Comparison of ENCODE assay signal across 16 cellular contexts in the genomic region with DNA sequence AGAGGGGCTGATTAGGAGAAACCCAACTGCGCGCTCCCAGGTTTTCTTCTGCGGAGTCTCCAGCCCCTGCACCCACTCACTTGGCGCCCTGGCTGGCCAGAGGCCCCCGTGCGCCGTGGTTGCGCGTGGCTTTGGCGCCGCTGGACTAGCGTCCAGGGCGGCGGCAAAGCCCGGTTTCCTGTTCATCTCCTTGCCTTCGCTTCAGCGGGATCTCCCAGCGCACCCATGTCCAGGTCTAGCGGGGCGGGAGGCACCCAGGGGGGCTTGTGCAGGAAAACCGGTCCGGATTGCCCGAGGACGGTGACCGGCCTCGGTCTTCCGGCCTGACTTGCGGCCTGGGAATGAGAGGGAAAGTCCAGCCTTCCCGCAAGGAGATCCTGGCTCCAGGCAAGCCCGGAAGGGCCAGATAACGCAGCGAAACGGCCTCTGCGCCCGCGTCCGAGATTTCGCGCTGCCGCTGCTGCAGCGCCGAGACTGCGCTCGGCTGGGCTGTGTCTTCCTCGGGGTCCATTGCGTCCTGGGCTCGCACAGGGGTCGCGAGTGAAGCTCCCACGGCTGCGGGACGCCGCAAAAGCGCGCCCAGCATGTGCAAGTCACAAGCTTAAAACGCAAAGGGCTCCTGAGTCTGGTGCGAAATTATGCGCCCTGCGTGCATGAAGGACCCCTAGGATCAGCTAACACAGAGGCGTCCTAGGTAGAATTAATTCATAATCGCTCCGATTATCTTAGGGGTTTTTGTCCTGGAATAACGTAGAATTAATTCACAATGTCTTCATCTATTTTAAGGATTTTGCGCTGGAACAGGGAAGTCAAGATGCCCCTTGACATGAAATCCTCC. TPM values are rescaled to one million over a fixed set of nuclear protein-coding genes. Genes with fewer than 3 reads are reported as not detected.
DNase-seq lines count a peak whose midpoint lies in the region; ATAC-seq and TF ChIP-seq lines count a peak whose summit lies in the region.
"Had no signal": no experiment of that assay in that cellular context is flagged by ENCODE, and none has a peak within 500 bp of the region (broad histone marks: within the 10 kb centered on the region; RNA-seq: fewer than 3 reads in every experiment).

No MANE protein-coding gene starts in this region.

- H2BK15ac ChIP-seq in neuronal stem cell (ENCODE audit: low read length) = no peak overlapping the region

- no peak overlapping the region for H2AFZ ChIP-seq in neuronal stem cell (ENCODE audit: low read length)

- ATAC-seq in WTC11 (no peak), HG03108 (IDR thresholded peaks at IDR 0.05; ENCODE audit: unreplicated experiment) (no peak)
- ATAC-seq: CD8-positive, alpha-beta T cell; mucosa of descending colon had no signal

- no peak overlapping the region for H2BK12ac ChIP-seq in neuronal stem cell (ENCODE audit: low read length)

- no peak overlapping the region for H3K14ac ChIP-seq in neuronal stem cell (ENCODE audit: low read length)

- intact Hi-C loops in left ventricle myocardium inferior (cut with micrococcal nuclease) = loop anchor here (5.0 to 10.0 kb wide), 2 partner anchors 171 to 444 kb away; no protein-coding TSS in a partner anchor

- H2AK5ac ChIP-seq in neuronal stem cell (ENCODE audit: low read depth, low read length) = no peak overlapping the region

- peak overlapping the region; percentile 34 for H3K4me2 ChIP-seq in neuronal stem cell (ENCODE audit: insufficient read depth, low read length, poor library complexity, severe bottlenecking)

- DNase-seq in ELF-1 (ENCODE audit: low read depth, low spot score) = peak; percentile 66
- DNase-seq in WTC11 (ENCODE audit: low spot score) = no peak
- no peak for DNase-seq in left ventricle myocardium inferior
- peak; percentile 43 for DNase-seq in neuronal stem cell (ENCODE audit: low spot score)
- DNase-seq in AG20443 (ENCODE audit: low spot score) = no peak
- DNase-seq in NCI-H1436 treated with DMSO at 0.1 percent for 48 hours (lab: John Stamatoyannopoulos, UW) = no peak
- DNase-seq in NCI-H2227 (lab: John Stamatoyannopoulos, UW; ENCODE audit: unreplicated experiment) = no peak
- DNase-seq: activated CD4-positive, alpha-beta T cell treated with anti-CD3 and anti-CD28 coated beads, Interleukin-2, amount 50 U/mL, for 4 hours; CD8-positive, alpha-beta T cell; MV-4-11; NCI-H69; stimulated activated naive CD4-positive, alpha-beta T cell treated with Interleukin-2 at 50 U/mL for 16 hours had no signal

- H4K91ac ChIP-seq in neuronal stem cell (ENCODE audit: low read depth, low read length, poor library complexity) = no peak overlapping the region

- peaks cover 96% of the 10 kb centered on the region for H3K27me3 Mint-ChIP-seq in WTC11 (ENCODE audit: low read depth)

- H2BK120ac ChIP-seq in neuronal stem cell (ENCODE audit: low read depth, low read length) = no peak overlapping the region

- no peak for TF ChIP-seq CTCF in WTC11 (IDR thresholded peaks at IDR 0.05)
- TF ChIP-seq CTCF in left ventricle myocardium inferior (IDR thresholded peaks at IDR 0.05; ENCODE audit: borderline replicate concordance) = no peak

- no peaks in the 10 kb centered on the region for H3K36me3 ChIP-seq in left ventricle myocardium inferior
- no peaks in the 10 kb centered on the region for H3K36me3 ChIP-seq in neuronal stem cell (replicated peaks in 1 of 2; ENCODE audit: control insufficient read depth in 2 of 2, insufficient read depth in 2 of 2, low read length in 2 of 2)

- H3K9me3 ChIP-seq in left ventricle myocardium inferior (replicated peaks) = no peaks in the 10 kb centered on the region
- H3K9me3 ChIP-seq in neuronal stem cell (replicated peaks in 1 of 2; ENCODE audit: control insufficient read depth in 2 of 2, insufficient read depth in 1 of 2, low read depth in 1 of 2, low read length in 2 of 2) = peaks cover 0 to 2% of the 10 kb centered on the region in 2 donors
- H3K9me3 ChIP-seq: mucosa of descending colon had no signal

- H2BK5ac ChIP-seq in neuronal stem cell (ENCODE audit: low read length) = no peak overlapping the region

- no peak overlapping the region for H3K23ac ChIP-seq in neuronal stem cell (ENCODE audit: low read depth, low read length, poor library complexity)

- peak overlapping the region; percentile 63 for H3K18ac ChIP-seq in neuronal stem cell (ENCODE audit: low read length)

- H3K4me3 Mint-ChIP-seq in WTC11 = peak overlapping the region; percentile 62
- H3K4me3 Mint-ChIP-seq: activated naive CD4-positive, alpha-beta T cell treated with anti-CD3 and anti-CD28 coated beads, Interleukin-2, amount 50 U/mL, for 24 hours; CD8-positive, alpha-beta T cell had no signal

- H3K4ac ChIP-seq in neuronal stem cell (ENCODE audit: low read length) = no peak overlapping the region

- no peak overlapping the region for H4K8ac ChIP-seq in neuronal stem cell (ENCODE audit: low read depth, low read length)

- no peak overlapping the region for H3K27ac ChIP-seq in left ventricle myocardium inferior (replicated peaks)
- no peak overlapping the region for H3K27ac ChIP-seq in neuronal stem cell (replicated peaks; ENCODE audit: low read length)
- H3K27ac ChIP-seq: SK-N-MC had no signal

- H3K4me1 Mint-ChIP-seq in WTC11 = peaks cover 29% of the 10 kb centered on the region

- CTCF ChIA-PET in WTC11 (lab: Charles Lee) = interaction anchor here (0.8 to 3.6 kb wide), 15 partner anchors 10 to 695 kb away, joined by 3 to 64 read pairs (median 18); no protein-coding TSS in a partner anchor

- peak overlapping the region; percentile 68 for H3K9ac ChIP-seq in neuronal stem cell (ENCODE audit: low read depth, low read length, poor library complexity)

- H3K27me3 ChIP-seq in left ventricle myocardium inferior (ENCODE audit: low read depth) (peaks cover 100% of the 10 kb centered on the region), neuronal stem cell (ENCODE audit: control insufficient read depth in 3 of 3, insufficient read depth in 3 of 3, low read depth in 1 of 3, low read length in 3 of 3) (peaks cover 47 to 100% (median 86%) of the 10 kb centered on the region in 3 experiments)

- no peaks in the 10 kb centered on the region for H3K9me3 Mint-ChIP-seq in WTC11
- H3K9me3 Mint-ChIP-seq: activated naive CD4-positive, alpha-beta T cell treated with anti-CD3 and anti-CD28 coated beads, Interleukin-2, amount 50 U/mL, for 24 hours; CD8-positive, alpha-beta T cell had no signal

- peaks cover 4% of the 10 kb centered on the region for H3K36me3 Mint-ChIP-seq in WTC11
- H3K36me3 Mint-ChIP-seq: activated naive CD4-positive, alpha-beta T cell treated with anti-CD3 and anti-CD28 coated beads, Interleukin-2, amount 50 U/mL, for 24 hours; CD8-positive, alpha-beta T cell had no signal

- H3K4me1 ChIP-seq in left ventricle myocardium inferior (peaks cover 31% of the 10 kb centered on the region), neuronal stem cell (ENCODE audit: control insufficient read depth in 2 of 2, insufficient read depth in 1 of 2, low read depth in 1 of 2, low read length in 2 of 2) (peaks cover 0 to 4% of the 10 kb centered on the region in 2 donors)

- no CpG with 5 or more reads among the region's 64 CpGs for WGBS in neuronal stem cell (ENCODE audit: extremely low coverage in 2 of 2, insufficient read length in 2 of 2, insufficient replicate concordance in 1 of 2), 2 donors

- H3K27ac Mint-ChIP-seq in WTC11 = no peak overlapping the region
- H3K27ac Mint-ChIP-seq: activated naive CD4-positive, alpha-beta T cell treated with anti-CD3 and anti-CD28 coated beads, Interleukin-2, amount 50 U/mL, for 24 hours; CD8-positive, alpha-beta T cell had no signal

- H3K4me3 ChIP-seq in left ventricle myocardium inferior (peak overlapping the region; percentile 43), neuronal stem cell (ENCODE audit: low read length in 2 of 2) (no peak overlapping the region)
- H3K4me3 ChIP-seq: mucosa of descending colon, SK-N-MC had no signal

- no peaks in the 10 kb centered on the region for H3K79me1 ChIP-seq in neuronal stem cell (ENCODE audit: low read depth, low read length)

- POLR2A ChIA-PET in WTC11 (lab: Charles Lee) = no interaction called here

TF ChIP-seq in WTC11, 78 proteins besides CTCF, POLR2A, EP300 and RAD21 (continues in another document):
- no peak for TF ChIP-seq ATF2 (CRISPR knock-in tag; IDR thresholded peaks at IDR 0.05; ENCODE audit: borderline replicate concordance, low read depth)
- no peak for TF ChIP-seq NR3C1 (CRISPR knock-in tag; conservative IDR thresholded peaks at IDR 0.05; ENCODE audit: low read depth)

RNA-seq across cellular contexts. Expression of gene FOXF1, which starts 5.7 kb away (rescaled TPM):
- 0.09 to 0.14 TPM in 2 of 3 replicates, not detected in the other for total RNA-seq in WTC11 (2021)
- 0.33 TPM for total RNA-seq in left ventricle myocardium inferior
- polyA plus RNA-seq in neuronal stem cell (2013, experiment 1 of 2) = 0.01 TPM
- polyA plus RNA-seq in neuronal stem cell (2013, experiment 2 of 2) = not detected
- total RNA-seq: CD8-positive, alpha-beta T cell had no signal

RNA-seq across cellular contexts. Expression of gene MTHFSD, which starts 39.0 kb away (rescaled TPM):
- total RNA-seq in WTC11 (2021) (14.1 to 15.7 TPM (median 15.3 TPM) in 3 replicates), left ventricle myocardium inferior (10.2 TPM)
- polyA plus RNA-seq in neuronal stem cell (2013, experiment 1 of 2) = 12.3 TPM
- polyA plus RNA-seq in neuronal stem cell (2013, experiment 2 of 2) = 12.6 TPM

RNA-seq across cellular contexts. Expression of gene FOXC2, which starts 50.6 kb away (rescaled TPM):
- 0.18 to 0.28 TPM (median 0.21 TPM) in 3 replicates for total RNA-seq in WTC11 (2021)
- 1.5 TPM for total RNA-seq in left ventricle myocardium inferior
- 0.15 TPM for polyA plus RNA-seq in neuronal stem cell (2013, experiment 1 of 2)
- polyA plus RNA-seq in neuronal stem cell (2013, experiment 2 of 2) = 0.12 TPM

Comparison
In these comparisons a context has a peak if more than half of its experiments do, and no peak if none do; other contexts are left out.
1. DNase-seq: peak in ELF-1 (single experiment) and neuronal stem cell (single experiment); none in WTC11 (single experiment), left ventricle myocardium inferior (single experiment), AG20443 (single experiment), NCI-H1436 treated with DMSO at 0.1 percent for 48 hours (single experiment) and NCI-H2227 (single experiment).